In the genomic region with DNA sequence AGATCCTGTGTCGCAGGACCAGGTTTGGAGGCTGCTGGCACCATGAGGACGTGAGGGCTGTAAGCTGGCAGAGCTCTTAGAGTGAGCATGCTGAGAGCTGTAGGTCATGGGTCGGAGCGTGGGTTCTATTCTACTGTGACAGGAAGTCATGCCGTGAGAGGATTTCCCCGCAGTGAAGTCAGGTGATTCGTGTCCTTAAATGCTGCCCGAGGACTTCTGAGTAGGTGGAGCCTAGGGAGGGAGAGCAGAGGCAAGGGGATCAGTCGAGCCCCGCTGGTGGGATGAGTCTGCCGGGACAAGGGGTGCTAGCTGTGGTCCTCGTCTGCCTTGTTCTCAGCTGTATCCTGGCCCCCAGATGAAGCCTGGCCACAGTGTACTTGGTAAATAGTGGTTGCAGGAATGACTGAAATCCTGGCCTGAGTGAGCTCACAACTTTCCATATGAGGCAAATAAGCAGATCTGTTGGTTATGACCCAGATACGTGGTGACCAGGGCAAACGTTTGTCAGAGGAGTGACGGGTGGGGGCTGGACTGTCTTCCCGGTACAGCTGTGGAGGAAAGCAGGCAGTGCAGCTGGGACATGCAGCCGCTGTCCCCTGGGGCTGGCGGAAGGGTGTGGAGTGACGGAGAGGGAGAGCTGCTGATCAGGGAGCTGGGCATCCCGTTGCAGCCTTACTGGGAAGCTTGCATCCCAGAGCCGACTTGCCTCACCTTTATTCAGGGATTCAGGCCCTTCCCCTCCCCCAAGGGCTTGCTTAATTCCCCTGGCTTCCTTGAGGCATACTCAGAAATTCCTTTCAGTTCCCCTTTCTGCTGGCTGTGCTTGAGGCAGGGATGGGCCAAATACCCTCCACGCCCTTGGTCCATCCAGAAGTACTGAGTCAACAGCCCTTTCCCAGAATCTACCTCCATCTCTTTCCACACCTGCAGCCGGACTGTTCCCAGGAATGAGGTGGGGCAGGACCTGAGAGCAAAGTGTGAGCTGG, we compare ENCODE assay signal across 8 cellular contexts.
DNase-seq lines count a peak whose midpoint lies in the region; ATAC-seq and TF ChIP-seq lines count a peak whose summit lies in the region.

No MANE protein-coding gene starts in this region.

- H3K4me1 ChIP-seq in NT2/D1 (ENCODE audit: insufficient read depth, insufficient read length): peaks cover 7% of the 10 kb centered on the region
- peaks cover 9% of the 10 kb centered on the region for H3K4me1 ChIP-seq in iPS-15b (ENCODE audit: control insufficient read depth, insufficient read depth, low read length)

- H3K4me3 ChIP-seq in NT2/D1 (ENCODE audit: insufficient read length, low read depth): no peak overlapping the region
- H3K4me3 ChIP-seq in iPS-15b (ENCODE audit: low read depth, low read length): peak overlapping the region; percentile 11

- no peak overlapping the region for H3K27ac Mint-ChIP-seq in activated naive CD4-positive, alpha-beta T cell treated with anti-CD3 and anti-CD28 coated beads, Interleukin-2, amount 10 ng/mL, durations not matched to agents 7 days and 5 days

- H3K9ac ChIP-seq in NT2/D1 (ENCODE audit: insufficient read length, low read depth) (peak overlapping the region; percentile 12), iPS-15b (ENCODE audit: low read depth, low read length) (no peak overlapping the region)

- no peaks in the 10 kb centered on the region for H3K9me3 ChIP-seq in NT2/D1 (ENCODE audit: insufficient read depth, low read length)
- no peaks in the 10 kb centered on the region for H3K9me3 ChIP-seq in iPS-15b (ENCODE audit: control insufficient read depth, insufficient read depth, low read length)

- POLR2A ChIA-PET in HEK293T (lab: Yijun Ruan, JAX): no interaction called here

- ATAC-seq in GM18499 (IDR thresholded peaks at IDR 0.05; ENCODE audit: insufficient read depth, unreplicated experiment) (peak; percentile 77), HG02840 (IDR thresholded peaks at IDR 0.05; ENCODE audit: low FRiP score, unreplicated experiment) (peak; percentile 59)

- DNase-seq in NT2/D1 (ENCODE audit: low read depth, low spot score) (peak; percentile 35), HEK293T (ENCODE audit: extremely low spot score) (no peak), germinal center (ENCODE audit: low spot score) (no peak)
- peak; percentile 60 for DNase-seq in activated naive CD4-positive, alpha-beta T cell treated with anti-CD3 and anti-CD28 coated beads, Interleukin-2, amount 10 ng/mL, durations not matched to agents 7 days and 5 days
- peak; percentile 14 to 36 for DNase-seq in stimulated activated CD4-positive, alpha-beta T cell treated with anti-CD3 and anti-CD28 coated beads, Interleukin-1b, Interleukin-23, amount 100 ng/mL, for 4 hours (ENCODE audit: low read depth in 2 of 2)

- peaks cover 11% of the 10 kb centered on the region for H3K4me1 Mint-ChIP-seq in activated naive CD4-positive, alpha-beta T cell treated with anti-CD3 and anti-CD28 coated beads, Interleukin-2, amount 10 ng/mL, durations not matched to agents 7 days and 5 days

- no peaks in the 10 kb centered on the region for H3K9me3 Mint-ChIP-seq in activated naive CD4-positive, alpha-beta T cell treated with anti-CD3 and anti-CD28 coated beads, Interleukin-2, amount 10 ng/mL, durations not matched to agents 7 days and 5 days

- H3K27me3 ChIP-seq in NT2/D1 (ENCODE audit: insufficient read depth, insufficient read length) (no peaks in the 10 kb centered on the region), iPS-15b (ENCODE audit: control insufficient read depth, insufficient read depth, low read length) (no peaks in the 10 kb centered on the region)

- CTCF ChIA-PET in activated naive CD4-positive, alpha-beta T cell treated with anti-CD3 and anti-CD28 coated beads, Interleukin-2, amount 10 ng/mL, durations not matched to agents 7 days and 5 days (lab: Charles Lee): no interaction called here
- CTCF ChIA-PET in HEK293T (lab: Yijun Ruan, JAX): no interaction called here

- no peaks in the 10 kb centered on the region for H3K36me3 Mint-ChIP-seq in activated naive CD4-positive, alpha-beta T cell treated with anti-CD3 and anti-CD28 coated beads, Interleukin-2, amount 10 ng/mL, durations not matched to agents 7 days and 5 days

- H3K4me3 Mint-ChIP-seq in activated naive CD4-positive, alpha-beta T cell treated with anti-CD3 and anti-CD28 coated beads, Interleukin-2, amount 10 ng/mL, durations not matched to agents 7 days and 5 days: no peak overlapping the region

- H3K27me3 Mint-ChIP-seq in activated naive CD4-positive, alpha-beta T cell treated with anti-CD3 and anti-CD28 coated beads, Interleukin-2, amount 10 ng/mL, durations not matched to agents 7 days and 5 days: peaks cover 24% of the 10 kb centered on the region

- no peaks in the 10 kb centered on the region for H3K36me3 ChIP-seq in NT2/D1 (ENCODE audit: insufficient read depth, insufficient read length, low read length)
- H3K36me3 ChIP-seq in iPS-15b (ENCODE audit: control insufficient read depth, insufficient read depth, low read length): no peaks in the 10 kb centered on the region

TF ChIP-seq in HEK293T, 16 proteins besides CTCF, POLR2A, EP300 and RAD21:
- no peak for TF ChIP-seq ZNF384 (IDR thresholded peaks at IDR 0.05)
- TF ChIP-seq LEF1 (IDR thresholded peaks at IDR 0.05; ENCODE audit: borderline replicate concordance): no peak
- no peak for TF ChIP-seq FOXA1 (IDR thresholded peaks at IDR 0.05)
- TF ChIP-seq FOXM1 (IDR thresholded peaks at IDR 0.05; ENCODE audit: borderline replicate concordance): no peak
- no peak for TF ChIP-seq BHLHE40 (IDR thresholded peaks at IDR 0.05; ENCODE audit: borderline replicate concordance)
- TF ChIP-seq ELF4 (IDR thresholded peaks at IDR 0.05): no peak
- TF ChIP-seq SUZ12 (IDR thresholded peaks at IDR 0.05): no peak
- no peak for TF ChIP-seq L3MBTL2 (conservative IDR thresholded peaks at IDR 0.05)
- TF ChIP-seq NFRKB (IDR thresholded peaks at IDR 0.05): no peak
- no peak for TF ChIP-seq SP1 (IDR thresholded peaks at IDR 0.05)
- TF ChIP-seq TARDBP (IDR thresholded peaks at IDR 0.05): no peak
- no peak for TF ChIP-seq HDGF (IDR thresholded peaks at IDR 0.05; ENCODE audit: borderline replicate concordance)
- no peak for TF ChIP-seq FOXK2 (IDR thresholded peaks at IDR 0.05)
- no peak for TF ChIP-seq ARNT (IDR thresholded peaks at IDR 0.05)
- TF ChIP-seq, protein P1, sequence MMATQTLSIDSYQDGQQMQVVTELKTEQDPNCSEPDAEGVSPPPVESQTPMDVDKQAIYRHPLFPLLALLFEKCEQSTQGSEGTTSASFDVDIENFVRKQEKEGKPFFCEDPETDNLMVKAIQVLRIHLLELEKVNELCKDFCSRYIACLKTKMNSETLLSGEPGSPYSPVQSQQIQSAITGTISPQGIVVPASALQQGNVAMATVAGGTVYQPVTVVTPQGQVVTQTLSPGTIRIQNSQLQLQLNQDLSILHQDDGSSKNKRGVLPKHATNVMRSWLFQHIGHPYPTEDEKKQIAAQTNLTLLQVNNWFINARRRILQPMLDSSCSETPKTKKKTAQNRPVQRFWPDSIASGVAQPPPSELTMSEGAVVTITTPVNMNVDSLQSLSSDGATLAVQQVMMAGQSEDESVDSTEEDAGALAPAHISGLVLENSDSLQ (IDR thresholded peaks at IDR 0.05): no peak
- TF ChIP-seq CTBP1 (IDR thresholded peaks at IDR 0.05; ENCODE audit: borderline replicate concordance): no peak

Comparison
In these comparisons a context has a peak if more than half of its experiments do, and no peak if none do; other contexts are left out.
1. DNase-seq: peak in NT2/D1 (single experiment), activated naive CD4-positive, alpha-beta T cell treated with anti-CD3 and anti-CD28 coated beads, Interleukin-2, amount 10 ng/mL, durations not matched to agents 7 days and 5 days (single experiment) and stimulated activated CD4-positive, alpha-beta T cell treated with anti-CD3 and anti-CD28 coated beads, Interleukin-1b, Interleukin-23, amount 100 ng/mL, for 4 hours (2 of 2); none in HEK293T (single experiment) and germinal center (single experiment).